ENCODE assay signal across 8 cellular contexts in the genomic region with DNA sequence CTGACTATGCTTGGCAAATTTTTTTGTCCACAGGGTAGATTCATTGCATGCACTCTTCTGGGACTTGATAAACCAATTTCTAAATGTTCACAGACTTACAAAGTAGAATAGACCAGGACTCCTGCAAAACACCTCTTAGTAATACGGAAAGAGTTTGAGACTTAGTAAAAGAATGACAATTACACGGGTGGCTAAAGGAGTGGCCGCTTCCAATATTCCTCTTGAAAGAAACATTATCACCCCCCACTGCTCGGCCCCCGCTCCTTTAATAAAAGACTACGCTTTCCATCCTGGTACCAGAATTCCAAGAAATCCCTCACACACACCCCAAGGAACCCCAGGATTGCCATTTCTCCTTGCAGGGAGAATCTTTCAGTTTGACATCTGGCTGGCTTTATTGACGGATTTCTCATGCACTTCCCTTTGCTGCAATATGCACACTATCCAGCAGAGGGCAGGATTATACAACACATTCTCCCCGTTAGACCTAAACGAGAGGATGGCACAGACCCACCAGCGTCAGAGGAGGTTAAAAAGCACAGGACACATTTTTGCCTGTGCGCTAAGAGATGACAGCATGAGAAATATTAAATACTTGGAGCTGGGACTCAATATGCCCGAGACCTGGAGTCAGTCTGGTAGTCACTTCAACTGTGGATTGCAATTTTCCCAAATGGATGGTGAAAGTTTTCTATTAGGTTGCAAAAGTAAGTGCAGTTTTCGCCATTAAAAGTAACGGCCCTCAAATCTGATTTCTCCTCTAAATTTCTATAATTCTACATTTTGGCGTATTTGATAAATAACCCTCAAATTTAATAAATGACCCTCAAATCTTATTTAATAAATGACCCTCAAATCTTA. TPM values are rescaled to one million over a fixed set of nuclear protein-coding genes. Genes with fewer than 3 reads are reported as not detected.
A peak's percentile ranks its signal among the peaks of the same experiment; 100 is the strongest.
DNase-seq lines count a peak whose midpoint lies in the region; ATAC-seq and TF ChIP-seq lines count a peak whose summit lies in the region.

No MANE protein-coding gene starts in this region.

- ATAC-seq in HG02885 (IDR thresholded peaks at IDR 0.05; ENCODE audit: poor library complexity, unreplicated experiment) (peak; percentile 72), left lobe of liver (peak; percentile 100), GM18517 (IDR thresholded peaks at IDR 0.05; ENCODE audit: unreplicated experiment) (no peak)

- H3K27me3 Mint-ChIP-seq in chondrocyte (ENCODE audit: low read depth): peaks cover 14% of the 10 kb centered on the region

- H3K4me3 Mint-ChIP-seq in chondrocyte (ENCODE audit: unreplicated experiment): no peak overlapping the region

- TF ChIP-seq CTCF in chondrocyte (IDR thresholded peaks at IDR 0.05): peak; percentile 90

- H3K4me1 Mint-ChIP-seq in chondrocyte (ENCODE audit: low read depth): no peaks in the 10 kb centered on the region

- DNase-seq in ELR (ENCODE audit: low read depth) (peak; percentile 67), NCI-H226 (peak; percentile 18), chondrocyte (ENCODE audit: low spot score) (no peak), left lobe of liver (ENCODE audit: low spot score) (peak; percentile 67)
- peak; percentile 9 to 52 for DNase-seq in activated CD4-positive, alpha-beta T cell treated with anti-CD3 and anti-CD28 coated beads for 24 hours (ENCODE audit: low read depth in 2 of 2)
- peak; percentile 25 to 29 for DNase-seq in stimulated activated CD4-positive, alpha-beta T cell treated with anti-CD3 and anti-CD28 coated beads, Interleukin-4, amount 100 ng/mL, for 4 hours

- no peak overlapping the region for H3K27ac Mint-ChIP-seq in chondrocyte (ENCODE audit: unreplicated experiment)

- H3K36me3 Mint-ChIP-seq in chondrocyte (ENCODE audit: low read depth): no peaks in the 10 kb centered on the region

- no peaks in the 10 kb centered on the region for H3K9me3 Mint-ChIP-seq in chondrocyte (ENCODE audit: low read depth)

RNA-seq across cellular contexts. Expression of gene NUDT7, which starts 46.6 kb away (rescaled TPM):
- total RNA-seq in chondrocyte: 1.4 to 2.1 TPM (median 1.6 TPM) in 3 replicates
- 24.2 TPM for total RNA-seq in left lobe of liver
